19 cellular contexts compared by ENCODE assay signal in the genomic region with DNA sequence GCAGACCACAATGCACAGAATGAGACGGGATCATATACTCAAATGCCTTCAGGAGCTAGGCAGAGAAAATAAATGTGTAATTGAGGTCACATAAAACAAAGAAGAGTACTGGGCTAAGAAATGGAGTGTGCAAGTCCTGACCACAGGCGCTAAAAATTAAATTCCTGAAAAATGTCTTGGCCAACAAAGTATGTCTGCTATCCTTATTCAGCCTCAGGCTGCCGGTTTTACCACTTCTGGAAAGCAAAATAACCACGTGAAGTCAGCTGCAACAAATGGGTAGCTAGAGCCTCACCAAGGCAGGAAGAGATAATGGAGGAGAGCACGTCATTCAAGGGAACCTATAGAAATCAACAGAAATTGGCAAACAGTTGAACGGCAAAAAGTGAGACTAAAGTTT. TPM values are rescaled to one million over a fixed set of nuclear protein-coding genes. Genes with fewer than 3 reads are reported as not detected.
DNase-seq lines count a peak whose midpoint lies in the region; FAIRE-seq and TF ChIP-seq lines count a peak whose summit lies in the region.
"Had no signal": no experiment of that assay in that cellular context is flagged by ENCODE, and none has a peak within 500 bp of the region (broad histone marks: within the 10 kb centered on the region; RNA-seq: fewer than 3 reads in every experiment).

No MANE protein-coding gene starts in this region.

- TF ChIP-seq CTCF in endothelial cell of umbilical vein (IDR thresholded peaks at IDR 0.05; ENCODE audit: extremely low read depth in 1 of 2, insufficient read depth in 1 of 2, low read depth in 1 of 2, low read length in 2 of 2): no peak

- POLR2A ChIA-PET in endothelial cell of umbilical vein (lab: Charles Lee): no interaction called here

- no peak overlapping the region for H3K4ac ChIP-seq in trophoblast cell (ENCODE audit: low read depth, low read length)

- dilution Hi-C loops in endothelial cell of umbilical vein (cut with MboI; ENCODE audit: extremely low pct_ligation_motif_present, low sequenced_read_pairs): no loop called here

- H3K27me3 ChIP-seq in endothelial cell of umbilical vein (ENCODE audit: control insufficient read depth in 2 of 2, insufficient read depth in 2 of 2, low read length in 2 of 2): no peaks in the 10 kb centered on the region
- no peaks in the 10 kb centered on the region for H3K27me3 ChIP-seq in trophoblast cell (ENCODE audit: insufficient read depth, low read length)
- no peaks in the 10 kb centered on the region for H3K27me3 ChIP-seq in HAP-1 (ENCODE audit: low read depth)
- H3K27me3 ChIP-seq: SJCRH30, suprapubic skin had no signal

- peak; percentile 44 for DNase-seq in Daoy (ENCODE audit: low read depth)
- peak; percentile 32 for DNase-seq in MV-4-11 (lab: John Stamatoyannopoulos, UW)
- DNase-seq in endothelial cell of umbilical vein (ENCODE audit: low read depth, low spot score): no peak
- peak; percentile 93 to 97 for DNase-seq in trophoblast cell
- no peak for DNase-seq in activated CD4-positive, CD25-positive, alpha-beta regulatory T cell (lab: John Stamatoyannopoulos, UW)
- no peak for DNase-seq in HAP-1 (ENCODE audit: low spot score in 2 of 2)
- no peak for DNase-seq in DMS 273 (lab: John Stamatoyannopoulos, UW; ENCODE audit: unreplicated experiment)
- DNase-seq: activated CD4-positive, alpha-beta T cell treated with anti-CD3 and anti-CD28 coated beads for 4 hours; aorta; DND-41; head of caudate nucleus; Karpas-422; NCI-H1694; NCI-H2227 treated with DMSO at 0.1 percent for 48 hours; SJCRH30; stimulated activated CD4-positive, alpha-beta T cell treated with anti-CD3 and anti-CD28 coated beads, Interleukin-2, amount 100 ng/mL, for 48 hours; T-helper 9 cell had no signal

- H3K27ac ChIP-seq in endothelial cell of umbilical vein (ENCODE audit: insufficient read depth, low read depth, low read length): no peak overlapping the region
- no peak overlapping the region for H3K27ac ChIP-seq in trophoblast cell (ENCODE audit: low read depth, low read length)
- H3K27ac ChIP-seq: SJCRH30, suprapubic skin had no signal

- H3K18ac ChIP-seq in trophoblast cell (ENCODE audit: low read length): no peak overlapping the region

- no peak for TF ChIP-seq POLR2A in endothelial cell of umbilical vein (IDR thresholded peaks at IDR 0.05; ENCODE audit: low read depth, low read length)

- H3K9ac ChIP-seq in endothelial cell of umbilical vein (replicated peaks; ENCODE audit: extremely low read depth, insufficient read depth, low read length) (no peak overlapping the region), trophoblast cell (ENCODE audit: low read length) (no peak overlapping the region)

- no CpG with 5 or more reads among the region's 6 CpGs for WGBS in trophoblast cell (ENCODE audit: extremely low coverage, insufficient coverage, insufficient read length)

- H4K8ac ChIP-seq in trophoblast cell (ENCODE audit: low read depth, low read length): no peak overlapping the region

- CTCF ChIA-PET in endothelial cell of umbilical vein (lab: Charles Lee): no interaction called here

- H3K9me3 ChIP-seq in endothelial cell of umbilical vein (replicated peaks; ENCODE audit: control insufficient read depth, insufficient read depth, low read length) (no peaks in the 10 kb centered on the region), trophoblast cell (ENCODE audit: insufficient read depth, low read depth, low read length) (peaks cover 2% of the 10 kb centered on the region), HAP-1 (no peaks in the 10 kb centered on the region)
- H3K9me3 ChIP-seq: SJCRH30, suprapubic skin had no signal

- H2BK12ac ChIP-seq in trophoblast cell (ENCODE audit: low read length): no peak overlapping the region

- H3K9me1 ChIP-seq in endothelial cell of umbilical vein (replicated peaks; ENCODE audit: control insufficient read depth, extremely low read depth, insufficient read depth, low read length): no peaks in the 10 kb centered on the region

- H3K4me2 ChIP-seq in endothelial cell of umbilical vein (ENCODE audit: insufficient read depth, low read length): no peak overlapping the region
- H3K4me2 ChIP-seq in trophoblast cell (ENCODE audit: low read length): no peak overlapping the region
- H3K4me2 ChIP-seq: GM23338 had no signal

- H2BK5ac ChIP-seq in trophoblast cell (ENCODE audit: low read depth, low read length, poor library complexity): no peak overlapping the region

- H3K36me3 ChIP-seq in endothelial cell of umbilical vein (ENCODE audit: control insufficient read depth in 2 of 2, extremely low read depth in 1 of 2, insufficient read depth in 2 of 2, low read length in 2 of 2): no peaks in the 10 kb centered on the region
- no peaks in the 10 kb centered on the region for H3K36me3 ChIP-seq in trophoblast cell (ENCODE audit: control insufficient read depth in 1 of 2, insufficient read depth in 2 of 2, low read length in 2 of 2)
- H3K36me3 ChIP-seq in HAP-1 (replicated peaks): peaks cover 37% of the 10 kb centered on the region
- H3K36me3 ChIP-seq: SJCRH30, suprapubic skin had no signal

- BruUV-seq in endothelial cell of umbilical vein (replicated peaks; lab: Mats Ljungman, UMichigan): no TSS peak

- intact Hi-C loops in endothelial cell of umbilical vein (cut with micrococcal nuclease): no loop called here

- H4K91ac ChIP-seq in trophoblast cell (ENCODE audit: low read depth, low read length): no peak overlapping the region

- peak; percentile 26 for FAIRE-seq in endothelial cell of umbilical vein (lab: Jason Lieb, UNC)

- H4K20me1 ChIP-seq in endothelial cell of umbilical vein (replicated peaks; ENCODE audit: control insufficient read depth, extremely low read depth, insufficient read depth, low read length): no peaks in the 10 kb centered on the region

- in situ Hi-C loops in HAP-1 (cut with MboI; ENCODE audit: low sequenced_read_pairs): loop anchor here (10.0 kb wide), 1 partner anchor 304 kb away; the partner anchor contains the start of gene TMX1

- H3K4me3 ChIP-seq in endothelial cell of umbilical vein (replicated peaks in 1 of 3; ENCODE audit: insufficient read depth in 1 of 3, low read depth in 1 of 3, low read length in 3 of 3) (no peak overlapping the region), trophoblast cell (ENCODE audit: low read depth, low read length) (no peak overlapping the region), HAP-1 (no peak overlapping the region)
- H3K4me3 ChIP-seq: GM23338, SJCRH30, suprapubic skin had no signal

- no peak overlapping the region for H2AK5ac ChIP-seq in trophoblast cell (ENCODE audit: low read length)

- no peak overlapping the region for H4K12ac ChIP-seq in trophoblast cell (ENCODE audit: low read depth, low read length)

- H2BK120ac ChIP-seq in trophoblast cell (ENCODE audit: insufficient read depth, low read length, poor library complexity): no peak overlapping the region

- peaks cover 13% of the 10 kb centered on the region for H3K4me1 ChIP-seq in endothelial cell of umbilical vein (ENCODE audit: control insufficient read depth, extremely low read depth, insufficient read depth, low read length)
- peaks cover 0 to 14% of the 10 kb centered on the region in 2 experiments for H3K4me1 ChIP-seq in trophoblast cell (ENCODE audit: control insufficient read depth in 1 of 2, insufficient read depth in 2 of 2, low read length in 2 of 2)
- H3K4me1 ChIP-seq in HAP-1: peaks cover 7% of the 10 kb centered on the region
- H3K4me1 ChIP-seq: SJCRH30 had no signal

- no peak overlapping the region for H3K23ac ChIP-seq in trophoblast cell (ENCODE audit: low read length)

- peaks cover 3% of the 10 kb centered on the region for H3K79me2 ChIP-seq in endothelial cell of umbilical vein (ENCODE audit: control insufficient read depth, insufficient read depth, low read length)
- peaks cover 2% of the 10 kb centered on the region for H3K79me2 ChIP-seq in trophoblast cell (ENCODE audit: control insufficient read depth, insufficient read depth, low read length, poor library complexity)

- peaks cover 6% of the 10 kb centered on the region for H3K79me1 ChIP-seq in trophoblast cell (ENCODE audit: low read length)

- H2AFZ ChIP-seq in endothelial cell of umbilical vein (ENCODE audit: low read depth, low read length): no peak overlapping the region
- no peak overlapping the region for H2AFZ ChIP-seq in trophoblast cell (ENCODE audit: insufficient read depth, low read length, poor library complexity)
- H2AFZ ChIP-seq: GM23338 had no signal

- no peak overlapping the region for H3K14ac ChIP-seq in trophoblast cell (ENCODE audit: low read length)

TF ChIP-seq in endothelial cell of umbilical vein, 7 proteins besides CTCF, POLR2A, EP300 and RAD21:
- TF ChIP-seq GATA2 (IDR thresholded peaks at IDR 0.05; ENCODE audit: insufficient read depth, insufficient read length, low read depth, low read length): no peak
- no peak for TF ChIP-seq MYC (IDR thresholded peaks at IDR 0.05; ENCODE audit: low read depth, low read length)
- TF ChIP-seq EZH2 (IDR thresholded peaks at IDR 0.05; ENCODE audit: borderline replicate concordance, low read depth, low read length, severe bottlenecking): no peak
- TF ChIP-seq POLR2AphosphoS5 (IDR thresholded peaks at IDR 0.05; ENCODE audit: insufficient read depth, low read depth, low read length): no peak
- no peak for TF ChIP-seq FOS (IDR thresholded peaks at IDR 0.05; ENCODE audit: borderline replicate concordance, insufficient read depth, low read length)
- TF ChIP-seq, protein P1, sequence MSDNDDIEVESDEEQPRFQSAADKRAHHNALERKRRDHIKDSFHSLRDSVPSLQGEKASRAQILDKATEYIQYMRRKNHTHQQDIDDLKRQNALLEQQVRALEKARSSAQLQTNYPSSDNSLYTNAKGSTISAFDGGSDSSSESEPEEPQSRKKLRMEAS (IDR thresholded peaks at IDR 0.05; ENCODE audit: insufficient read depth, insufficient read length): no peak
- TF ChIP-seq JUN (IDR thresholded peaks at IDR 0.05; ENCODE audit: borderline replicate concordance, insufficient read depth, insufficient read length, low read depth): no peak

RNA-seq across cellular contexts. Expression of gene PYGL, which starts 3.1 kb away (rescaled TPM):
- 38.7 and 56.2 TPM in 2 replicates for total RNA-seq in Daoy (2014; rRNA removed; shearing (Covaris generic))
- 45.7 and 46.6 TPM in 2 replicates for total RNA-seq in endothelial cell of umbilical vein
- polyA plus RNA-seq in endothelial cell of umbilical vein: 12.1 and 15.1 TPM in 2 replicates
- 17.5 and 17.9 TPM in 2 replicates for polyA plus RNA-seq in endothelial cell of umbilical vein (2011; cell fraction: cytosol; rRNA removed)
- 22.9 and 25.2 TPM in 2 replicates for polyA plus RNA-seq in endothelial cell of umbilical vein (2011; cell fraction: nucleus; rRNA removed)
- 41.9 and 52.6 TPM in 2 replicates for polyA plus RNA-seq in endothelial cell of umbilical vein (2012)
- polyA minus RNA-seq in endothelial cell of umbilical vein: 15.5 and 19.3 TPM in 2 replicates
- polyA minus RNA-seq in endothelial cell of umbilical vein (2011; cell fraction: cytosol; rRNA and poly(A)+ RNA removed): 34.3 TPM
- polyA minus RNA-seq in endothelial cell of umbilical vein (2011; cell fraction: nucleus; rRNA and poly(A)+ RNA removed): 11.5 and 16.6 TPM in 2 replicates
- 14.9 and 16.2 TPM in 2 replicates for polyA plus RNA-seq in trophoblast cell (2013)

Comparison
In these comparisons a context has a peak if more than half of its experiments do, and no peak if none do; other contexts are left out.
1. DNase-seq: peak in Daoy (single experiment), MV-4-11 (single experiment) and trophoblast cell (2 of 2); none in endothelial cell of umbilical vein (single experiment), activated CD4-positive, CD25-positive, alpha-beta regulatory T cell (0 of 4), HAP-1 (0 of 2) and DMS 273 (single experiment).